Comparison of ENCODE assay signal across 8 cellular contexts in genomic region chr19:18831524-18832330, GRCh38. TPM values are rescaled to one million over a fixed set of nuclear protein-coding genes. Genes with fewer than 3 reads are reported as not detected.
DNase-seq lines count a peak whose midpoint lies in the region; ATAC-seq and TF ChIP-seq lines count a peak whose summit lies in the region.

UPF1 (plus strand) TSS chr19:18831959; CDS start chr19:18832210, 251 bp downstream.

- WGBS in heart right ventricle, 2 donors = 0 to 1% methylated on average over 92 to 97 of the region's 98 CpGs
- WGBS in upper lobe of left lung, 2 donors = 1 to 10% methylated on average over 2 to 41 of the region's 98 CpGs

- peak within 1 kb of the TSS; percentile 77 for H3K4me3 ChIP-seq in GM12865 (ENCODE audit: low read depth, low read length)
- H3K4me3 ChIP-seq in adipocyte (ENCODE audit: low read length) = peak within 1 kb of the TSS; percentile 97
- H3K4me3 ChIP-seq in heart right ventricle = peak within 1 kb of the TSS; percentile 69 to 99 (median 90)
- H3K4me3 ChIP-seq in upper lobe of left lung = peak within 1 kb of the TSS; percentile 78 to 92 (median 88)

- peak in 3 of 4 donors; percentile 51 to 93 (median 80) for TF ChIP-seq POLR2A in upper lobe of left lung (IDR thresholded peaks at IDR 0.05)

- H3K4me1 ChIP-seq in adipocyte (ENCODE audit: control insufficient read depth, insufficient read depth, low read length) (peaks cover 29% of the 10 kb centered on the region), heart right ventricle (peaks cover 13 to 49% (median 44%) of the 10 kb centered on the region in 9 donors), upper lobe of left lung (peaks cover 32 to 47% (median 38%) of the 10 kb centered on the region in 4 donors)

- H3K27me3 ChIP-seq in adipocyte (replicated peaks; ENCODE audit: control insufficient read depth, insufficient read depth, low read length) (no peaks in the 10 kb centered on the region), heart right ventricle (peaks cover 0 to 5% (median 0%) of the 10 kb centered on the region in 7 donors), upper lobe of left lung (no peaks in the 10 kb centered on the region)

- DNase-seq in GM12865 (ENCODE audit: low read depth) = peak; percentile 97
- DNase-seq in NCI-H1417 treated with DMSO at 0.1 percent for 48 hours (lab: John Stamatoyannopoulos, UW) = peak; percentile 68
- peak; percentile 94 for DNase-seq in T follicular helper cell (ENCODE audit: low read depth)
- peak; percentile 98 for DNase-seq in adipocyte (ENCODE audit: low read depth)
- peak; percentile 93 to 98 for DNase-seq in heart right ventricle
- peak; percentile 98 for DNase-seq in posterior vena cava (ENCODE audit: low spot score)
- DNase-seq in upper lobe of left lung = peak; percentile 95 to 100

- intact Hi-C loops in heart right ventricle (cut with DNase I) (loop anchor here in 5 of 10 donors (5.0 to 10.0 kb wide), 3 partner anchors 147 to 157 kb away; partner anchors contain the start of gene CRTC1 (in 4 of the 5)), posterior vena cava (cut with DNase I) (no loop called here)

- H3K9me3 ChIP-seq in adipocyte (ENCODE audit: control insufficient read depth, low read length) (peaks cover 11% of the 10 kb centered on the region), heart right ventricle (peaks cover 0 to 13% (median 6%) of the 10 kb centered on the region in 11 donors), upper lobe of left lung (peaks cover 0 to 10% (median 3%) of the 10 kb centered on the region in 4 donors)

- peak; percentile 76 for ATAC-seq in HG02759 (IDR thresholded peaks at IDR 0.05; ENCODE audit: unreplicated experiment)
- peak; percentile 92 to 97 (median 96) for ATAC-seq in heart right ventricle
- ATAC-seq in upper lobe of left lung (ENCODE audit: low FRiP score in 2 of 2) = peak; percentile 83 to 97

- TF ChIP-seq CTCF in GM12865 (IDR thresholded peaks at IDR 0.05; ENCODE audit: insufficient read depth, low read depth, low read length, missing control alignments) (peak; percentile 3), heart right ventricle (IDR thresholded peaks at IDR 0.05) (peak in 3 of 9 donors; percentile 9 to 24 (median 18)), upper lobe of left lung (IDR thresholded peaks at IDR 0.05) (peak in 4 of 6 experiments; percentile 43 to 63 (median 54))

- H3K27ac ChIP-seq in heart right ventricle (peak within 1 kb of the TSS in 9 of 10 donors; percentile 84 to 96 (median 86)), upper lobe of left lung (peak within 1 kb of the TSS; percentile 91 to 98 (median 93))

- H3K36me3 ChIP-seq in adipocyte (ENCODE audit: control insufficient read depth, insufficient read depth, low read length, severe bottlenecking) (peaks cover 4% of the 10 kb centered on the region), heart right ventricle (peaks cover 0 to 25% (median 0%) of the 10 kb centered on the region in 9 donors), upper lobe of left lung (peaks cover 0 to 5% (median 0%) of the 10 kb centered on the region in 4 donors)

- no peak for TF ChIP-seq EP300 in upper lobe of left lung (IDR thresholded peaks at IDR 0.05)

- peak within 1 kb of the TSS; percentile 95 for H3K9ac ChIP-seq in adipocyte (ENCODE audit: low read length)

RNA-seq across cellular contexts. Expression of gene UPF1, which starts in this region (rescaled TPM):
- 10 to 100 TPM; 32.3 to 44.3 (median 37.5) TPM for total RNA-seq in heart right ventricle
- 10 to 100 TPM; 25.2 to 36.7 TPM for polyA plus RNA-seq in heart right ventricle
- total RNA-seq in posterior vena cava = 10 to 100 TPM; 45.1 to 56.5 TPM
- 100 to 1,000 TPM in 2 of 6 donors, 10 to 100 TPM in 4; 68.9 to 157 (median 86.3) TPM for total RNA-seq in upper lobe of left lung

Comparison
In these comparisons a context has a peak if more than half of its experiments do, and no peak if none do; other contexts are left out.
1. Peak in every context shown above with its lines: DNase-seq, ATAC-seq, H3K4me3 ChIP-seq and H3K27ac ChIP-seq.